Comparison of ENCODE assay signal across 10 cellular contexts in the genomic region with DNA sequence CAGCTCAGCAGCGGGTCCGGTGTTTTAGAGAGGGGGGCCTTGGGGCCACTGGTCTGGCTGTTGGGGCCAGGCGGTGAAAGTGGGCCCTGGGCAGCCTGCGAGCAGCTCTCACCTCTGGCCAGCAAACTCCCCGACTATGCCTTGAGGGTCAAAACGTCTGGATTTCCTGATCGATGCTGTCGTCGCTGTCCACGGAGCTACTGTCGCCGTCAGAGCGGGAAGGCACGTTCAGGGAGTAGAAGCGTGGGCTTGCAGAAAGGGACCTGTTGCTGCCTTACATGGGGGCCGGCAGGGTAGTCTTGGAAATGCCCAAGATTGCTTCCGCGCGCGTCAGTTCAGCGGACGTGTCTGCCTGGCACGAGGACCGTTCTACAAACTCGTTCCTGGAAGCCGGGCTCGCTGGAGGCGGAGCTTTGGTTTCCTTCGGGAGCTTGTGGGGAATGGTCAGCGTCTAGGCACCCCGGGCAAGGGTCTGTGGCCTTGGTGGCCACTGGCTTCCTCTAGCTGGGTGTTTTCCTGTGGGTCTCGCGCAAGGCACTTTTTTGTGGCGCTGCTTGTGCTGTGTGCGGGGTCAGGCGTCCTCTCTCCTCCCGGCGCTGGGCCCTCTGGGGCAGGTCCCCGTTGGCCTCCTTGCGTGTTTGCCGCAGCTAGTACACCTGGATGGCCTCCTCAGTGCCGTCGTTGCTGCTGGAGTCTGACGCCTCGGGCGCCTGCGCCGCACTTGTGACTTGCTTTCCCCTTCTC. TPM values are rescaled to one million over a fixed set of nuclear protein-coding genes. Genes with fewer than 3 reads are reported as not detected.
A peak's percentile ranks its signal among the peaks of the same experiment; 100 is the strongest.
DNase-seq lines count a peak whose midpoint lies in the region; ATAC-seq and TF ChIP-seq lines count a peak whose summit lies in the region.
"Had no signal": no experiment of that assay in that cellular context is flagged by ENCODE, and none has a peak within 500 bp of the region (broad histone marks: within the 10 kb centered on the region; RNA-seq: fewer than 3 reads in every experiment).

No MANE protein-coding gene starts in this region.

- no peaks in the 10 kb centered on the region for H3K9me3 ChIP-seq in GM23248 (ENCODE audit: low read depth)
- H3K9me3 ChIP-seq in skeletal muscle tissue (ENCODE audit: control insufficient read depth in 3 of 3, low read length in 3 of 3), result peaks cover 0 to 4% (median 2%) of the 10 kb centered on the region in 3 donors
- no peaks in the 10 kb centered on the region for H3K9me3 ChIP-seq in MM.1S (replicated peaks; ENCODE audit: insufficient read depth, low read length)
- H3K9me3 ChIP-seq in tibial nerve, result peaks cover 0 to 40% (median 5%) of the 10 kb centered on the region in 4 donors
- H3K9me3 ChIP-seq: SJCRH30 had no signal

- H4K20me1 ChIP-seq in GM23248 (ENCODE audit: insufficient read depth), result no peaks in the 10 kb centered on the region
- no peaks in the 10 kb centered on the region for H4K20me1 ChIP-seq in MM.1S (ENCODE audit: insufficient read depth, low read length)

- ATAC-seq in left ventricle myocardium superior (peak; percentile 16), GM19467 (IDR thresholded peaks at IDR 0.05; ENCODE audit: unreplicated experiment) (no peak)

- no peaks in the 10 kb centered on the region for H3K36me3 ChIP-seq in GM23248 (ENCODE audit: low read depth)
- peaks cover 0 to 7% (median 6%) of the 10 kb centered on the region in 3 donors for H3K36me3 ChIP-seq in skeletal muscle tissue (ENCODE audit: control insufficient read depth in 3 of 3, insufficient read depth in 3 of 3, low read length in 3 of 3)
- H3K36me3 ChIP-seq in MM.1S (replicated peaks; ENCODE audit: insufficient read depth, low read length), result no peaks in the 10 kb centered on the region
- peaks cover 0 to 59% (median 3%) of the 10 kb centered on the region in 3 donors for H3K36me3 ChIP-seq in tibial nerve
- H3K36me3 ChIP-seq: adrenal gland had no signal

- H3K27ac ChIP-seq in GM23248 (no peak overlapping the region), skeletal muscle tissue (ENCODE audit: low read depth, low read length) (no peak overlapping the region), MM.1S (ENCODE audit: low read length) (no peak overlapping the region), tibial nerve (no peak overlapping the region)
- H3K27ac ChIP-seq: SJCRH30 had no signal

- H3F3A ChIP-seq in GM23248 (ENCODE audit: insufficient read depth) (no peaks in the 10 kb centered on the region), MM.1S (ENCODE audit: insufficient read depth, low read length) (no peaks in the 10 kb centered on the region)

- intact Hi-C loops in activated T-helper 1 cell treated with anti-CD3 and anti-CD28 coated beads, Interleukin-12 subunit alpha, Interleukin-12 subunit beta, Interleukin-2, Interleukin-4 antibody, amounts not matched to agents 30 ng/mL and 10 ng/mL and 1 ng/mL, durations not matched to agents 14 hours and 24 hours and 36 hours (cut with micrococcal nuclease), result no loop called here
- intact Hi-C loops in left ventricle myocardium superior (cut with micrococcal nuclease), result no loop called here

- DNase-seq in GM23248 (peak; percentile 27), left ventricle myocardium superior (peak; percentile 46), MM.1S (no peak), tibial nerve (ENCODE audit: low spot score in 2 of 2) (no peak), dermis blood vessel endothelial cell (no peak)
- DNase-seq in activated T-helper 1 cell treated with anti-CD3 and anti-CD28 coated beads, Interleukin-12 subunit alpha, Interleukin-12 subunit beta, Interleukin-2, Interleukin-4 antibody, amounts not matched to agents 30 ng/mL and 10 ng/mL and 1 ng/mL, durations not matched to agents 14 hours and 24 hours and 36 hours (ENCODE audit: low spot score), result no peak
- DNase-seq: SJCRH30 had no signal

- H3K36me3 Mint-ChIP-seq in activated T-helper 1 cell treated with anti-CD3 and anti-CD28 coated beads, Interleukin-12 subunit alpha, Interleukin-12 subunit beta, Interleukin-2, Interleukin-4 antibody, amounts not matched to agents 30 ng/mL and 10 ng/mL and 1 ng/mL, durations not matched to agents 14 hours and 24 hours and 36 hours (ENCODE audit: low read depth), result peaks cover 43% of the 10 kb centered on the region

- in situ Hi-C loops in GM23248 (cut with MboI), result no loop called here

- H3K4me2 ChIP-seq in GM23248 (ENCODE audit: unreplicated experiment) (no peak overlapping the region), MM.1S (ENCODE audit: low read depth, low read length) (no peak overlapping the region)

- H3K9me2 ChIP-seq in GM23248 (ENCODE audit: insufficient read depth), result no peaks in the 10 kb centered on the region
- no peaks in the 10 kb centered on the region for H3K9me2 ChIP-seq in MM.1S (replicated peaks; ENCODE audit: insufficient read depth, low read length)

- H3K4me1 ChIP-seq in GM23248 (ENCODE audit: insufficient read depth) (no peaks in the 10 kb centered on the region), skeletal muscle tissue (ENCODE audit: control insufficient read depth in 3 of 3, insufficient read depth in 3 of 3, low read length in 3 of 3) (no peaks in the 10 kb centered on the region), MM.1S (ENCODE audit: low read length) (no peaks in the 10 kb centered on the region), tibial nerve (peaks cover 0 to 13% (median 0%) of the 10 kb centered on the region in 4 donors)
- H3K4me1 ChIP-seq: adrenal gland, SJCRH30 had no signal

- TF ChIP-seq POLR2A in tibial nerve (IDR thresholded peaks at IDR 0.05), result no peak

- no peak overlapping the region for H3K27ac Mint-ChIP-seq in activated T-helper 1 cell treated with anti-CD3 and anti-CD28 coated beads, Interleukin-12 subunit alpha, Interleukin-12 subunit beta, Interleukin-2, Interleukin-4 antibody, amounts not matched to agents 30 ng/mL and 10 ng/mL and 1 ng/mL, durations not matched to agents 14 hours and 24 hours and 36 hours

- H3K79me2 ChIP-seq in GM23248 (ENCODE audit: insufficient read depth), result peaks cover 80% of the 10 kb centered on the region
- H3K79me2 ChIP-seq in MM.1S (ENCODE audit: low read length), result no peaks in the 10 kb centered on the region

- no peak overlapping the region for H3K4me3 ChIP-seq in GM23248
- peak overlapping the region; percentile 46 to 64 (median 54) for H3K4me3 ChIP-seq in skeletal muscle tissue (ENCODE audit: low read length in 3 of 3)
- H3K4me3 ChIP-seq in MM.1S (ENCODE audit: low read length), result no peak overlapping the region
- peak overlapping the region in 2 of 4 donors; percentile 31 for H3K4me3 ChIP-seq in tibial nerve
- H3K4me3 ChIP-seq: SJCRH30 had no signal

- 74 to 76% methylated on average over 47 to 48 of the region's 48 CpGs for WGBS in GM23248 (ENCODE audit: low coverage in 1 of 2, low lambda C conversion rate in 2 of 2, missing lambda C conversion rate in 2 of 2), 2 experiments
- WGBS in tibial nerve, 2 donors, result 70 to 80% methylated on average over 35 to 44 of the region's 48 CpGs

- peaks cover 18% of the 10 kb centered on the region for H3K9me3 Mint-ChIP-seq in activated T-helper 1 cell treated with anti-CD3 and anti-CD28 coated beads, Interleukin-12 subunit alpha, Interleukin-12 subunit beta, Interleukin-2, Interleukin-4 antibody, amounts not matched to agents 30 ng/mL and 10 ng/mL and 1 ng/mL, durations not matched to agents 14 hours and 24 hours and 36 hours

- no peaks in the 10 kb centered on the region for H3K27me3 ChIP-seq in GM23248 (replicated peaks; ENCODE audit: insufficient read depth)
- H3K27me3 ChIP-seq in skeletal muscle tissue (ENCODE audit: control insufficient read depth in 3 of 3, insufficient read depth in 3 of 3, low read length in 3 of 3), result no peaks in the 10 kb centered on the region
- H3K27me3 ChIP-seq in MM.1S (replicated peaks; ENCODE audit: insufficient read depth, low read length), result no peaks in the 10 kb centered on the region
- no peaks in the 10 kb centered on the region for H3K27me3 ChIP-seq in tibial nerve
- H3K27me3 ChIP-seq: adrenal gland, SJCRH30 had no signal

- no peak for TF ChIP-seq EP300 in tibial nerve (IDR thresholded peaks at IDR 0.05)

- H3K9ac ChIP-seq in GM23248 (no peak overlapping the region), skeletal muscle tissue (ENCODE audit: low read depth in 1 of 3, low read length in 3 of 3) (no peak overlapping the region), MM.1S (ENCODE audit: low read length) (no peak overlapping the region)

- TF ChIP-seq CTCF in MM.1S (IDR thresholded peaks at IDR 0.05; ENCODE audit: low read length) (no peak), tibial nerve (IDR thresholded peaks at IDR 0.05) (no peak)

- H3K4me3 Mint-ChIP-seq in activated T-helper 1 cell treated with anti-CD3 and anti-CD28 coated beads, Interleukin-12 subunit alpha, Interleukin-12 subunit beta, Interleukin-2, Interleukin-4 antibody, amounts not matched to agents 30 ng/mL and 10 ng/mL and 1 ng/mL, durations not matched to agents 14 hours and 24 hours and 36 hours, result peak overlapping the region; percentile 74

- H3K27me3 Mint-ChIP-seq in activated T-helper 1 cell treated with anti-CD3 and anti-CD28 coated beads, Interleukin-12 subunit alpha, Interleukin-12 subunit beta, Interleukin-2, Interleukin-4 antibody, amounts not matched to agents 30 ng/mL and 10 ng/mL and 1 ng/mL, durations not matched to agents 14 hours and 24 hours and 36 hours (ENCODE audit: insufficient read depth), result peaks cover 12% of the 10 kb centered on the region

- H3K4me1 Mint-ChIP-seq in activated T-helper 1 cell treated with anti-CD3 and anti-CD28 coated beads, Interleukin-12 subunit alpha, Interleukin-12 subunit beta, Interleukin-2, Interleukin-4 antibody, amounts not matched to agents 30 ng/mL and 10 ng/mL and 1 ng/mL, durations not matched to agents 14 hours and 24 hours and 36 hours (ENCODE audit: low read depth), result peaks cover 31% of the 10 kb centered on the region

- H2AFZ ChIP-seq in GM23248 (no peak overlapping the region), MM.1S (ENCODE audit: low read length) (no peak overlapping the region)

RNA-seq across cellular contexts. Expression of gene RB1, which starts 15.3 kb away (rescaled TPM):
- total RNA-seq in GM23248 (2014; rRNA removed; shearing (Covaris generic)), result 31.0 and 39.5 TPM in 2 replicates
- polyA plus RNA-seq in GM23248 (2016; fragmentation: Nextera tagmentation; extraction: Ambion mirVana), result 24.5 and 25.5 TPM in 2 replicates
- total RNA-seq in activated T-helper 1 cell treated with anti-CD3 and anti-CD28 coated beads, Interleukin-12 subunit alpha, Interleukin-12 subunit beta, Interleukin-2, Interleukin-4 antibody, amounts not matched to agents 30 ng/mL and 10 ng/mL and 1 ng/mL, durations not matched to agents 14 hours and 24 hours and 36 hours, result 26.5 and 28.6 TPM in 2 replicates
- 34.2 TPM for total RNA-seq in left ventricle myocardium superior
- total RNA-seq in skeletal muscle tissue, result 39.7 TPM
- total RNA-seq in tibial nerve, result 10 to 100 TPM; 31.0 to 59.7 (median 45.1) TPM
- total RNA-seq in dermis blood vessel endothelial cell, result 41.7 and 61.2 TPM in 2 replicates

Comparison
In these comparisons a context has a peak if more than half of its experiments do, and no peak if none do; other contexts are left out.
1. DNase-seq: peak in GM23248 (single experiment) and left ventricle myocardium superior (single experiment); none in activated T-helper 1 cell treated with anti-CD3 and anti-CD28 coated beads, Interleukin-12 subunit alpha, Interleukin-12 subunit beta, Interleukin-2, Interleukin-4 antibody, amounts not matched to agents 30 ng/mL and 10 ng/mL and 1 ng/mL, durations not matched to agents 14 hours and 24 hours and 36 hours (single experiment), MM.1S (single experiment), tibial nerve (0 of 2) and dermis blood vessel endothelial cell (single experiment).
2. H3K4me3 ChIP-seq: peak in skeletal muscle tissue (3 of 3); none in GM23248 (single experiment) and MM.1S (single experiment).